27 cellular contexts compared by ENCODE assay signal in genomic region chr7:37251222-37251621, GRCh38.
A peak's percentile ranks its signal among the peaks of the same experiment; 100 is the strongest.
DNase-seq lines count a peak whose midpoint lies in the region; ATAC-seq and TF ChIP-seq lines count a peak whose summit lies in the region.
"Had no signal": no experiment of that assay in that cellular context is flagged by ENCODE, and none has a peak within 500 bp of the region (broad histone marks: within the 10 kb centered on the region; RNA-seq: fewer than 3 reads in every experiment).

No MANE protein-coding gene starts in this region.

- H3K27ac ChIP-seq in left ventricle myocardium inferior (replicated peaks) (peak overlapping the region; percentile 13), dorsolateral prefrontal cortex (peak overlapping the region; percentile 33 to 100 (median 92))
- H3K27ac ChIP-seq: thoracic aorta had no signal

- H3K4me1 ChIP-seq in left ventricle myocardium inferior, result peaks cover 7% of the 10 kb centered on the region

- DNase-seq in left ventricle myocardium inferior (no peak), cardiac septum (ENCODE audit: low spot score) (no peak), dorsolateral prefrontal cortex (peak in 1 of 10 donors; percentile 52), midbrain (lab: John Stamatoyannopoulos, UW) (peak; percentile 42), chondrocyte (ENCODE audit: low spot score) (no peak), HUDEP-2 (lab: John Stamatoyannopoulos, UW; ENCODE audit: unreplicated experiment in 76 of 76) (no peak), HCEC 1CT (no peak)
- DNase-seq: activated effector memory CD4-positive, alpha-beta T cell treated with anti-CD3 and anti-CD28 coated beads, Interleukin-2, amount 50 U/mL, for 16 hours; activated T-cell treated with anti-CD3 and anti-CD28 coated beads for 4 hours; cerebellar nuclear complex; effector CD8-positive, alpha-beta T cell; foreskin fibroblast; KG1; left cardiac atrium; mesendoderm; MG63; NCI-H446; RPMI8226; SK-N-SH; stimulated activated CD4-positive, alpha-beta T cell treated with anti-CD3 and anti-CD28 coated beads, Interleukin-15, amount 100 ng/mL, for 24 hours; stimulated activated naive B cell treated with anti-CD40 and anti-IgM and Interleukin-4, amounts not matched to agents 10 μg/mL and 1 μg/mL and 100 μg/mL, for 72 hours; T-helper 2 cell had no signal

- H3K27me3 ChIP-seq in left ventricle myocardium inferior (ENCODE audit: low read depth) (no peaks in the 10 kb centered on the region), dorsolateral prefrontal cortex (no peaks in the 10 kb centered on the region)
- H3K27me3 ChIP-seq: MG63 had no signal

- no peak overlapping the region for H3K4me3 ChIP-seq in left ventricle myocardium inferior
- H3K4me3 ChIP-seq in dorsolateral prefrontal cortex, result peak overlapping the region in 3 of 59 donors; percentile 7 to 28 (median 19)
- H3K4me3 ChIP-seq: HAP-1, MG63, thoracic aorta had no signal

- H3K27ac Mint-ChIP-seq in chondrocyte (ENCODE audit: unreplicated experiment), result no peak overlapping the region
- H3K27ac Mint-ChIP-seq: B cell; progenitor cell of endocrine pancreas; stimulated activated naive B cell treated with anti-CD40 and anti-IgM and Interleukin-4, amounts not matched to agents 10 μg/mL and 1 μg/mL and 100 μg/mL, for 72 hours had no signal

- H3K4me1 Mint-ChIP-seq in chondrocyte (ENCODE audit: low read depth), result peaks cover 3% of the 10 kb centered on the region

- ATAC-seq in GM21381 (IDR thresholded peaks at IDR 0.05; ENCODE audit: unreplicated experiment), result no peak
- ATAC-seq: stimulated activated naive B cell treated with anti-CD40 and anti-IgM and Interleukin-4, amounts not matched to agents 10 μg/mL and 1 μg/mL and 100 μg/mL, for 72 hours had no signal

- H3K36me3 Mint-ChIP-seq in chondrocyte (ENCODE audit: low read depth), result no peaks in the 10 kb centered on the region

- peaks cover 5% of the 10 kb centered on the region for H3K9me3 ChIP-seq in left ventricle myocardium inferior (replicated peaks)
- H3K9me3 ChIP-seq: HAP-1, MG63, thoracic aorta had no signal

- H3K9me3 Mint-ChIP-seq in chondrocyte (ENCODE audit: low read depth), result no peaks in the 10 kb centered on the region

- TF ChIP-seq CTCF in left ventricle myocardium inferior (IDR thresholded peaks at IDR 0.05; ENCODE audit: borderline replicate concordance) (no peak), dorsolateral prefrontal cortex (IDR thresholded peaks at IDR 0.05 in 54 of 56, conservative IDR thresholded peaks at IDR 0.05 in 2 of 56; ENCODE audit: low read depth in 1 of 56, partially characterized antibody in 56 of 56) (no peak), chondrocyte (IDR thresholded peaks at IDR 0.05) (no peak)

- no peak overlapping the region for H3K4me3 Mint-ChIP-seq in chondrocyte (ENCODE audit: unreplicated experiment)
- H3K4me3 Mint-ChIP-seq: B cell; stimulated activated naive B cell treated with anti-CD40 and anti-IgM and Interleukin-4, amounts not matched to agents 10 μg/mL and 1 μg/mL and 100 μg/mL, for 72 hours had no signal

- H3K27me3 Mint-ChIP-seq in chondrocyte (ENCODE audit: low read depth), result peaks cover 5% of the 10 kb centered on the region
- H3K27me3 Mint-ChIP-seq: B cell; progenitor cell of endocrine pancreas; stimulated activated naive B cell treated with anti-CD40 and anti-IgM and Interleukin-4, amounts not matched to agents 10 μg/mL and 1 μg/mL and 100 μg/mL, for 72 hours had no signal

- intact Hi-C loops in left ventricle myocardium inferior (cut with micrococcal nuclease), result no loop called here
- intact Hi-C loops in cardiac septum (cut with DNase I), result no loop called here
- intact Hi-C loops in dorsolateral prefrontal cortex (cut with DNase I), result no loop called here

- no peaks in the 10 kb centered on the region for H3K36me3 ChIP-seq in left ventricle myocardium inferior
- H3K36me3 ChIP-seq: HAP-1, MG63, thoracic aorta had no signal
